Comparison of ENCODE assay signal across 19 cellular contexts in genomic region chr6:101276066-101276465, GRCh38.
"Had no signal": no experiment of that assay in that cellular context is flagged by ENCODE, and none has a peak within 500 bp of the region (broad histone marks: within the 10 kb centered on the region; RNA-seq: fewer than 3 reads in every experiment).

No MANE protein-coding gene starts in this region.

- H3K4me1 ChIP-seq: neural progenitor cell, psoas muscle, testis had no signal

- H3K4me3 ChIP-seq: hepatocyte, neural progenitor cell, psoas muscle, testis had no signal

- H3K4me1 Mint-ChIP-seq: activated naive CD4-positive, alpha-beta T cell treated with anti-CD3 and anti-CD28 coated beads, Interleukin-2, amount 10 ng/mL, durations not matched to agents 7 days and 5 days; central memory CD8-positive, alpha-beta T cell; naive B cell; neural progenitor cell; stimulated activated naive CD8-positive, alpha-beta T cell treated with anti-CD3 and anti-CD28 coated beads, Interleukin-15, amount 100 ng/mL, for 72 hours; T-cell had no signal

- H3K27ac Mint-ChIP-seq: activated CD4-positive, alpha-beta memory T cell treated with anti-CD3 and anti-CD28 coated beads for 36 hours; activated naive CD4-positive, alpha-beta T cell treated with anti-CD3 and anti-CD28 coated beads, Interleukin-2, amount 10 ng/mL, durations not matched to agents 7 days and 5 days; activated T-cell treated with anti-CD3 and anti-CD28 coated beads, Interleukin-2, amount 50 U/mL, for 24 hours; naive B cell; neural progenitor cell; stimulated activated naive CD8-positive, alpha-beta T cell treated with anti-CD3 and anti-CD28 coated beads, Interleukin-15, amount 100 ng/mL, for 72 hours; T-cell had no signal

- H3K36me3 Mint-ChIP-seq: activated CD4-positive, alpha-beta memory T cell treated with anti-CD3 and anti-CD28 coated beads for 36 hours; activated naive CD4-positive, alpha-beta T cell treated with anti-CD3 and anti-CD28 coated beads, Interleukin-2, amount 10 ng/mL, durations not matched to agents 7 days and 5 days; naive B cell; neural progenitor cell; T-cell had no signal

- H3K27me3 ChIP-seq: hepatocyte, neural progenitor cell, testis had no signal

- H3K27ac ChIP-seq: hepatocyte, neural progenitor cell, psoas muscle, testis, VCaP had no signal

- ATAC-seq: left lobe of liver; psoas muscle; sciatic nerve; stimulated activated naive CD8-positive, alpha-beta T cell treated with anti-CD3 and anti-CD28 coated beads, Interleukin-15, amount 100 ng/mL, for 72 hours; T-cell had no signal

- H3K27me3 Mint-ChIP-seq: activated CD4-positive, alpha-beta memory T cell treated with anti-CD3 and anti-CD28 coated beads for 36 hours; activated naive CD4-positive, alpha-beta T cell treated with anti-CD3 and anti-CD28 coated beads, Interleukin-2, amount 10 ng/mL, durations not matched to agents 7 days and 5 days; activated T-cell treated with anti-CD3 and anti-CD28 coated beads, Interleukin-2, amount 50 U/mL, for 24 hours; central memory CD8-positive, alpha-beta T cell; naive B cell; stimulated activated naive CD8-positive, alpha-beta T cell treated with anti-CD3 and anti-CD28 coated beads, Interleukin-15, amount 100 ng/mL, for 72 hours; T-cell had no signal

- H3K9me3 Mint-ChIP-seq: activated CD4-positive, alpha-beta memory T cell treated with anti-CD3 and anti-CD28 coated beads for 36 hours; activated naive CD4-positive, alpha-beta T cell treated with anti-CD3 and anti-CD28 coated beads, Interleukin-2, amount 10 ng/mL, durations not matched to agents 7 days and 5 days; central memory CD8-positive, alpha-beta T cell; neural progenitor cell; stimulated activated naive CD8-positive, alpha-beta T cell treated with anti-CD3 and anti-CD28 coated beads, Interleukin-15, amount 100 ng/mL, for 72 hours had no signal

- H3K4me3 Mint-ChIP-seq: activated CD4-positive, alpha-beta memory T cell treated with anti-CD3 and anti-CD28 coated beads for 36 hours; activated naive CD4-positive, alpha-beta T cell treated with anti-CD3 and anti-CD28 coated beads, Interleukin-2, amount 10 ng/mL, durations not matched to agents 7 days and 5 days; activated T-cell treated with anti-CD3 and anti-CD28 coated beads, Interleukin-2, amount 50 U/mL, for 24 hours; central memory CD8-positive, alpha-beta T cell; naive B cell; neural progenitor cell; stimulated activated naive CD8-positive, alpha-beta T cell treated with anti-CD3 and anti-CD28 coated beads, Interleukin-15, amount 100 ng/mL, for 72 hours; T-cell had no signal

- H3K36me3 ChIP-seq: neural progenitor cell had no signal

- H3K9me3 ChIP-seq: psoas muscle, testis had no signal

- DNase-seq: activated CD4-positive, alpha-beta memory T cell treated with anti-CD3 and anti-CD28 coated beads for 36 hours; activated naive CD4-positive, alpha-beta T cell treated with anti-CD3 and anti-CD28 coated beads, Interleukin-2, amount 10 ng/mL, durations not matched to agents 7 days and 5 days; activated T-cell treated with anti-CD3 and anti-CD28 coated beads, Interleukin-2, amount 50 U/mL, for 24 hours; cortex of kidney; effector CD4-positive, alpha-beta T cell; islet precursor cell; mammary epithelial cell; naive B cell; psoas muscle; stimulated activated naive CD8-positive, alpha-beta T cell treated with anti-CD3 and anti-CD28 coated beads, Interleukin-15, amount 100 ng/mL, for 72 hours; T-cell; T1000; testis had no signal
